ENCODE assay signal across 8 cellular contexts in the genomic region with DNA sequence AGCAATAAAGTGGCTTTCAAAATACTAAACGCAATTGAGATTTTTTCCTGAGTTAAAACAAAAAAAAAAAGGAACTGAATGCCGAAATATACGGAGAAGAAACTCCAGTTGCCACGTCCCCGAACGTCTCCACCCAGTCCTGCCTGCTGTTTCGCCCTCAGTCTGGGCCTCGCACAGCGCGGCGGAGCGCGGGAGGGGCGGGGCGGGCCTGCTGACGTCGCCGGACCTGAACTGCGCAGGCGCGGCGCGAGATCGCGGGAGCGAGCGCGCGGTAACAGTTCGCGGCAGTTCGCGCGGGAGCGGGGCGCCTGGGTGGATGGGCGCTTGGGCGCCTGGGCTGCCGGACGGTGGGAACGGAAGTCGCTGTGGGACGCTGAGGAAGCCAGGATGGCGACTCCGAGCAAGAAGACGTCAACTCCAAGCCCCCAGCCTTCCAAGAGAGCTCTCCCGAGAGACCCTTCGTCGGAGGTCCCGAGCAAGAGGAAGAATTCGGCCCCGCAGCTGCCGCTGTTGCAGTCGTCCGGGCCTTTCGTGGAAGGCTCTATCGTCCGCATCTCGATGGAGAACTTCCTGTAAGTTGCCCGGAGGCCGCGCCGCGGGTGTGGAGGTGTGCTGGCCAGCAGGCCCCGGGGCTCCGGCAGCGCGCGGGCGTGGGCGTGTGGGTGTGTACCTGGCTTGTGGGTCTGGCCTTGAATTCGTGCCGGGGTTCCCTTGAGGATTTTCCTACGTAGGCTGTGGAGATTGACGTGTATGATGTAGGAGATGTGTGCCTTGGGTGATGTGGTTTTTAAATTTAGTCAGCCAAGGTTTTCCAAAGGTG. TPM values are rescaled to one million over a fixed set of nuclear protein-coding genes. Genes with fewer than 3 reads are reported as not detected.
DNase-seq lines count a peak whose midpoint lies in the region; ATAC-seq, FAIRE-seq and TF ChIP-seq lines count a peak whose summit lies in the region.

TSS of gene SMC5 (plus strand) at position 287 of the 820 bp plus-strand sequence. CDS start at position 388, 101 bp downstream.

- ATAC-seq in DND-41 (ENCODE audit: insufficient read depth, low read depth) = peak; percentile 91
- ATAC-seq in activated T-cell treated with anti-CD3 and anti-CD28 coated beads, Interleukin-2, amount 50 U/mL, for 72 hours (replicated peaks in 1 of 2) = peak; percentile 90 to 91

- no peak for TF ChIP-seq CTCF in DND-41 (IDR thresholded peaks at IDR 0.05; ENCODE audit: borderline replicate concordance, extremely low read depth, low read length, poor library complexity, severe bottlenecking)
- no peak for TF ChIP-seq CTCF in esophagus muscularis mucosa (IDR thresholded peaks at IDR 0.05)

- peak within 1 kb of the TSS; percentile 97 for H3K9ac ChIP-seq in DND-41 (ENCODE audit: low read depth, low read length)
- H3K9ac ChIP-seq in GM23248 = peak within 1 kb of the TSS; percentile 94
- peak within 1 kb of the TSS; percentile 90 for H3K9ac ChIP-seq in Karpas-422 (ENCODE audit: low read length)

- H3K36me3 ChIP-seq in DND-41 (ENCODE audit: insufficient read depth, low read length) (peaks cover 37% of the 10 kb centered on the region), GM23248 (ENCODE audit: low read depth) (peaks cover 21% of the 10 kb centered on the region; the same call in 1 of the 2 replicates), Karpas-422 (ENCODE audit: insufficient read depth, low read length) (peaks cover 35% of the 10 kb centered on the region; the same call in 1 of the 2 replicates), esophagus muscularis mucosa (peaks cover 0 to 8% (median 0%) of the 10 kb centered on the region in 4 donors), muscle layer of duodenum (ENCODE audit: control insufficient read depth in 1 of 2, insufficient read depth in 2 of 2, low read length in 2 of 2) (peaks cover 5 to 16% of the 10 kb centered on the region in 2 donors)

- H3K27me3 ChIP-seq in DND-41 (ENCODE audit: insufficient read depth, low read length, poor library complexity) (no peaks in the 10 kb centered on the region), GM23248 (replicated peaks; ENCODE audit: insufficient read depth) (no peaks in the 10 kb centered on the region), Karpas-422 (ENCODE audit: low read length) (no peaks in the 10 kb centered on the region), esophagus muscularis mucosa (no peaks in the 10 kb centered on the region), muscle layer of duodenum (ENCODE audit: low read depth, low read length) (no peaks in the 10 kb centered on the region)

- DNase-seq in DND-41 (peak; percentile 89), GM23248 (peak; percentile 95), Karpas-422 (peak; percentile 96), RCC 7860 (ENCODE audit: low spot score) (peak; percentile 87), esophagus muscularis mucosa (ENCODE audit: extremely low spot score) (peak; percentile 97)
- DNase-seq in activated T-cell treated with anti-CD3 and anti-CD28 coated beads, Interleukin-2, amount 50 U/mL, for 72 hours = peak; percentile 89 to 94
- DNase-seq in stimulated activated CD8-positive, alpha-beta memory T cell treated with anti-CD3 and anti-CD28 coated beads, Interleukin-7, amount 100 ng/mL, for 24 hours (ENCODE audit: low read depth) = peak; percentile 68

- intact Hi-C loops in esophagus muscularis mucosa (cut with DNase I) = loop anchor here (10.0 kb wide), 3 partner anchors 56 to 584 kb away; partner anchors contain the start of gene APBA1

- peaks cover 22% of the 10 kb centered on the region for H3F3A ChIP-seq in GM23248 (ENCODE audit: insufficient read depth)

- peak within 1 kb of the TSS; percentile 82 to 97 for H3K4me3 Mint-ChIP-seq in activated T-cell treated with anti-CD3 and anti-CD28 coated beads, Interleukin-2, amount 50 U/mL, for 72 hours

- H3K4me1 Mint-ChIP-seq in activated T-cell treated with anti-CD3 and anti-CD28 coated beads, Interleukin-2, amount 50 U/mL, for 72 hours (ENCODE audit: low read depth) = peaks cover 58% of the 10 kb centered on the region

- 1% methylated on average over 73 of the region's 75 CpGs for WGBS in GM23248 (ENCODE audit: low coverage in 1 of 2, low lambda C conversion rate in 2 of 2, missing lambda C conversion rate in 2 of 2), 2 experiments
- under 1% methylated on average over 47 of the region's 75 CpGs for whole genome bisulfite sequencing in esophagus muscularis mucosa

- H3K9me3 ChIP-seq in DND-41 (ENCODE audit: insufficient read depth, low read length, severe bottlenecking) (no peaks in the 10 kb centered on the region), GM23248 (ENCODE audit: low read depth) (no peaks in the 10 kb centered on the region), Karpas-422 (ENCODE audit: low read length) (no peaks in the 10 kb centered on the region), esophagus muscularis mucosa (no peaks in the 10 kb centered on the region), muscle layer of duodenum (ENCODE audit: control insufficient read depth in 1 of 2, low read length in 2 of 2) (no peaks in the 10 kb centered on the region)

- H3K9me2 ChIP-seq in GM23248 (ENCODE audit: insufficient read depth) (no peaks in the 10 kb centered on the region), Karpas-422 (replicated peaks; ENCODE audit: insufficient read depth, low read length) (no peaks in the 10 kb centered on the region)

- peak within 1 kb of the TSS; percentile 96 to 98 for H3K4me3 ChIP-seq in DND-41 (ENCODE audit: low read depth in 1 of 2, low read length in 2 of 2)
- H3K4me3 ChIP-seq in GM23248 = peak within 1 kb of the TSS; percentile 92
- H3K4me3 ChIP-seq in Karpas-422 (ENCODE audit: low read length) = peak within 1 kb of the TSS; percentile 94
- peak within 1 kb of the TSS; percentile 72 to 83 (median 80) for H3K4me3 ChIP-seq in esophagus muscularis mucosa
- H3K4me3 ChIP-seq in muscle layer of duodenum (ENCODE audit: low read depth in 1 of 2, low read length in 2 of 2) = peak within 1 kb of the TSS; percentile 85 to 99

- no peaks in the 10 kb centered on the region for H3K27me3 Mint-ChIP-seq in activated T-cell treated with anti-CD3 and anti-CD28 coated beads, Interleukin-2, amount 50 U/mL, for 72 hours (ENCODE audit: low read depth)

- in situ Hi-C loops in GM23248 (cut with MboI) = no loop called here

- FAIRE-seq in RCC 7860 (lab: Jason Lieb, UNC) = no peak

- TF ChIP-seq EP300 in esophagus muscularis mucosa (IDR thresholded peaks at IDR 0.05) = no peak

- H3K36me3 Mint-ChIP-seq in activated T-cell treated with anti-CD3 and anti-CD28 coated beads, Interleukin-2, amount 50 U/mL, for 72 hours (ENCODE audit: insufficient read depth in 2 of 2) = peaks cover 16 to 27% of the 10 kb centered on the region in 2 donors

- H3K79me2 ChIP-seq in DND-41 (ENCODE audit: insufficient read depth, low read length) (peaks cover 62% of the 10 kb centered on the region), GM23248 (ENCODE audit: insufficient read depth) (peaks cover 67% of the 10 kb centered on the region), Karpas-422 (ENCODE audit: low read length) (peaks cover 51% of the 10 kb centered on the region)

- H4K20me1 ChIP-seq in DND-41 (ENCODE audit: insufficient read depth, low read length) (peaks cover 41% of the 10 kb centered on the region), GM23248 (ENCODE audit: insufficient read depth) (peaks cover 10% of the 10 kb centered on the region; the same call in 1 of the 2 replicates), Karpas-422 (ENCODE audit: insufficient read depth, low read depth, low read length) (peaks cover 25% of the 10 kb centered on the region)

- H3K4me1 ChIP-seq in DND-41 (ENCODE audit: insufficient read depth, low read length) (peaks cover 60% of the 10 kb centered on the region), GM23248 (ENCODE audit: insufficient read depth) (peaks cover 68% of the 10 kb centered on the region), Karpas-422 (ENCODE audit: low read length) (peaks cover 42% of the 10 kb centered on the region), esophagus muscularis mucosa (peaks cover 42 to 71% (median 66%) of the 10 kb centered on the region in 4 donors), muscle layer of duodenum (ENCODE audit: control insufficient read depth in 1 of 2, insufficient read depth in 2 of 2, low read length in 2 of 2) (peaks cover 27 to 40% of the 10 kb centered on the region in 2 donors)

- peak within 1 kb of the TSS; percentile 78 for H3K4me2 ChIP-seq in DND-41 (ENCODE audit: insufficient read depth, low read length)
- H3K4me2 ChIP-seq in GM23248 (ENCODE audit: unreplicated experiment) = peak within 1 kb of the TSS; percentile 91
- peak within 1 kb of the TSS; percentile 84 for H3K4me2 ChIP-seq in Karpas-422 (ENCODE audit: low read depth, low read length, poor library complexity, severe bottlenecking)

- H3K27ac Mint-ChIP-seq in activated T-cell treated with anti-CD3 and anti-CD28 coated beads, Interleukin-2, amount 50 U/mL, for 72 hours = peak within 1 kb of the TSS; percentile 95

- H3K27ac ChIP-seq in DND-41 (ENCODE audit: low read length) = peak within 1 kb of the TSS; percentile 97
- H3K27ac ChIP-seq in GM23248 = peak within 1 kb of the TSS; percentile 97
- peak within 1 kb of the TSS; percentile 48 for H3K27ac ChIP-seq in Karpas-422 (ENCODE audit: low read length)
- peak within 1 kb of the TSS; percentile 92 to 94 (median 92) for H3K27ac ChIP-seq in esophagus muscularis mucosa (replicated peaks in 1 of 4)
- peak within 1 kb of the TSS; percentile 99 for H3K27ac ChIP-seq in muscle layer of duodenum (ENCODE audit: low read length)

- H3K9me3 Mint-ChIP-seq in activated T-cell treated with anti-CD3 and anti-CD28 coated beads, Interleukin-2, amount 50 U/mL, for 72 hours = no peaks in the 10 kb centered on the region

- H2AFZ ChIP-seq in DND-41 (ENCODE audit: low read depth, low read length) (peak within 1 kb of the TSS; percentile 94), GM23248 (peak within 1 kb of the TSS; percentile 70), Karpas-422 (ENCODE audit: low read length) (peak within 1 kb of the TSS; percentile 97)

- TF ChIP-seq POLR2A in esophagus muscularis mucosa (IDR thresholded peaks at IDR 0.05; ENCODE audit: low read depth) = peak; percentile 96

RNA-seq across cellular contexts. Expression of gene SMC5, which starts in this region (rescaled TPM):
- total RNA-seq in GM23248 (2014; rRNA removed; shearing (Covaris generic)) = 12.5 and 16.4 TPM in 2 replicates
- polyA plus RNA-seq in GM23248 (2016; fragmentation: Nextera tagmentation; extraction: Ambion mirVana) = 14.9 and 15.1 TPM in 2 replicates
- total RNA-seq in Karpas-422 (2014; rRNA removed; shearing (Covaris generic); ENCODE audit: low replicate concordance) = 18.8 and 42.8 TPM in 2 replicates
- total RNA-seq in activated T-cell treated with anti-CD3 and anti-CD28 coated beads, Interleukin-2, amount 50 U/mL, for 72 hours = 10 to 100 TPM; 33.9 to 38.6 TPM
- 10 to 100 TPM; 17.2 to 27.4 (median 17.8) TPM for total RNA-seq in esophagus muscularis mucosa

Comparison
In these comparisons a context has a peak if more than half of its experiments do, and no peak if none do; other contexts are left out.
1. Peak in every context shown above with its lines: DNase-seq, ATAC-seq, H3K4me3 ChIP-seq and H3K27ac ChIP-seq.
2. H3K27ac ChIP-seq: peak in every context shown above with its lines; median percentile 99 in muscle layer of duodenum; 97 in DND-41; 97 in GM23248; 92 in esophagus muscularis mucosa; 48 in Karpas-422.